ENCODE assay signal across 29 cellular contexts in the genomic region with DNA sequence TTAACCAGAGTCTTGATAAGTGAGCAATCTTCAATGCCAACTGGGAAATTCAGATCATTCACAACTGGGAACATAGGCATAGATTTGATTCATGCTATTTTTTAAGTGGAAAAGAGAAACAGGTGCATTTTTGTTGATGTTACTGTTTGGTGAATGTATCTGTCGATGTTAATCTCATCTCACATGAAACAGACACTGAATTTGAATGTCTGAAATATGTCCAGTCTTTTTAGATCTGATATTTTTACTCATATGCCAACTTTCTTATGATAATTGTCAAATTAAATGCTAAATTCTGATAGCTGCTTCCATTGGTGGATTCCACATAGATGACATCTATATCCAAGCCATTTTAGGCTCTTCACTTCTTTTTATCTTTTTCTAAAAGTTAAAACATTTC.
"Had no signal": no experiment of that assay in that cellular context is flagged by ENCODE, and none has a peak within 500 bp of the region (broad histone marks: within the 10 kb centered on the region; RNA-seq: fewer than 3 reads in every experiment).

No MANE protein-coding gene starts in this region.

- ATAC-seq: effector memory CD8-positive, alpha-beta T cell; esophagus mucosa; gastrocnemius medialis; left colon; left lobe of liver; lower lobe of right lung; mucosa of descending colon; naive thymus-derived CD8-positive, alpha-beta T cell had no signal

- H3K27me3 Mint-ChIP-seq: dendritic cell treated with granulocyte-macrophage colony-stimulating factor and Interleukin-4, amounts not matched to agents 40 ng/mL and 50 ng/mL, for 4 days had no signal

- H3K27ac Mint-ChIP-seq: dendritic cell treated with granulocyte-macrophage colony-stimulating factor and Interleukin-4, amounts not matched to agents 40 ng/mL and 50 ng/mL, for 4 days; effector memory CD8-positive, alpha-beta T cell; endodermal cell; immature natural killer cell; mesothelial cell of epicardium; naive B cell; naive thymus-derived CD8-positive, alpha-beta T cell had no signal

- H3K4me3 Mint-ChIP-seq: dendritic cell treated with granulocyte-macrophage colony-stimulating factor and Interleukin-4, amounts not matched to agents 40 ng/mL and 50 ng/mL, for 4 days; effector memory CD8-positive, alpha-beta T cell; endodermal cell; immature natural killer cell; mesothelial cell of epicardium; naive B cell; naive thymus-derived CD8-positive, alpha-beta T cell had no signal

- H3K36me3 Mint-ChIP-seq: immature natural killer cell, mesothelial cell of epicardium, naive B cell had no signal

- H3K4me1 Mint-ChIP-seq: endodermal cell; immature natural killer cell; naive B cell; naive thymus-derived CD8-positive, alpha-beta T cell had no signal

- H3K4me3 ChIP-seq: colonic mucosa, esophagus squamous epithelium, gastrocnemius medialis, hepatocyte, lower lobe of right lung, mucosa of descending colon had no signal

- DNase-seq: colonic mucosa; cortex of kidney; effector CD8-positive, alpha-beta T cell; effector memory CD8-positive, alpha-beta T cell; endodermal cell; erythroblast; esophagus squamous epithelium; foreskin fibroblast; foreskin melanocyte; gastrocnemius medialis; glutamatergic neuron; head of caudate nucleus; hypothalamus; immature natural killer cell; islet precursor cell; kidney; kidney glomerular epithelial cell; left colon; left ventricle myocardium inferior; lower lobe of right lung; mesenchymal stem cell; mucosa of descending colon; naive B cell; naive thymus-derived CD8-positive, alpha-beta T cell had no signal

- H3K9me3 Mint-ChIP-seq: effector memory CD8-positive, alpha-beta T cell had no signal
